ENCODE assay signal across 23 cellular contexts in the genomic region with DNA sequence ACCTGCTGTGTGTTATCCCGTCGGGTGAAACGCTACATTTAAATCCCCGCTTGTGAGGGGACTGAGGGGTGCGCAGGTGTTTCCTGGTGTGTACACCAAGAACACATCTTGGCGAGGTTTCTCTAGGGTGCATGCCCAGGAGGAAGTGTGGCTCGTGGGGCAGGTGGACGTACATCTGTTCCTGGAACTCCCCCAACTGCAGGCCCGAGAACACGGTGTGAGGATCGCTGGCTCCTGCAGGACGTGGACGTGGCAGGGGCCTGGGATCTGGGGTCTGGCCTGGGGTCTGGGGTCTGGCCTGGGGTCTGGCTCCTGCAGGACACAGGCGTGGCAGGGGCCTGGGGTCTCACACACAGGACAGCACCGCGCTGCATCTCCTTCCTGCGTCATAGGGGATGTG. TPM values are rescaled to one million over a fixed set of nuclear protein-coding genes. Genes with fewer than 3 reads are reported as not detected.
DNase-seq lines count a peak whose midpoint lies in the region; ATAC-seq, FAIRE-seq and TF ChIP-seq lines count a peak whose summit lies in the region.
"Had no signal": no experiment of that assay in that cellular context is flagged by ENCODE, and none has a peak within 500 bp of the region (broad histone marks: within the 10 kb centered on the region; RNA-seq: fewer than 3 reads in every experiment).

No MANE protein-coding gene starts in this region.

- no peaks in the 10 kb centered on the region for H3K27me3 ChIP-seq in Peyer's patch
- peaks cover 7% of the 10 kb centered on the region for H3K27me3 ChIP-seq in lower lobe of right lung (ENCODE audit: low read depth)
- peaks cover 0 to 37% (median 0%) of the 10 kb centered on the region in 3 donors for H3K27me3 ChIP-seq in stomach

- no peak overlapping the region for H3K4me3 ChIP-seq in Peyer's patch
- H3K4me3 ChIP-seq in lower lobe of right lung = no peak overlapping the region
- no peak overlapping the region for H3K4me3 ChIP-seq in stomach

- H3K4me1 Mint-ChIP-seq in progenitor cell of endocrine pancreas (ENCODE audit: low read depth) = no peaks in the 10 kb centered on the region

- peaks cover 3% of the 10 kb centered on the region for H3K27me3 Mint-ChIP-seq in progenitor cell of endocrine pancreas

- peaks cover 8% of the 10 kb centered on the region for H3K36me3 Mint-ChIP-seq in progenitor cell of endocrine pancreas (ENCODE audit: insufficient read depth)

- WGBS in stomach, 5 donors = 77 to 90% (median 86%) methylated on average over 17 of the region's 17 CpGs

- no peak for FAIRE-seq in HTR-8/SVneo (lab: Jason Lieb, UNC)
- FAIRE-seq: D721Med had no signal

- TF ChIP-seq CTCF in Peyer's patch (IDR thresholded peaks at IDR 0.05) = no peak
- TF ChIP-seq CTCF in lower lobe of right lung (IDR thresholded peaks at IDR 0.05) = no peak
- no peak for TF ChIP-seq CTCF in stomach (IDR thresholded peaks at IDR 0.05)
- no peak for TF ChIP-seq CTCF in progenitor cell of endocrine pancreas (IDR thresholded peaks at IDR 0.05; ENCODE audit: unreplicated experiment)

- no peak for TF ChIP-seq EP300 in stomach (IDR thresholded peaks at IDR 0.05)

- peaks cover 10% of the 10 kb centered on the region for H3K9me3 Mint-ChIP-seq in progenitor cell of endocrine pancreas (ENCODE audit: low read depth)
- H3K9me3 Mint-ChIP-seq: CD4-positive, alpha-beta T cell had no signal

- peak; percentile 44 for DNase-seq in activated CD8-positive, alpha-beta memory T cell treated with anti-CD3 and anti-CD28 coated beads for 24 hours
- DNase-seq in activated CD8-positive, alpha-beta memory T cell treated with anti-CD3 and anti-CD28 coated beads, Interleukin-2, amount 50 U/mL, for 48 hours = no peak
- peak in 2 of 3 donors; percentile 35 to 37 for DNase-seq in Peyer's patch
- peak; percentile 38 for DNase-seq in lower lobe of right lung
- peak; percentile 16 for DNase-seq in stomach
- DNase-seq in HTR-8/SVneo (ENCODE audit: insufficient read length, low spot score) = no peak
- DNase-seq in progenitor cell of endocrine pancreas (ENCODE audit: low spot score, unreplicated experiment) = no peak
- DNase-seq: 8988T; ACHN; BE2C; CD4-positive, alpha-beta T cell; GOT3; NCI-H1092 treated with DMSO at 0.1 percent for 48 hours; NCI-H1436; NCI-H187; NCI-H2107; NCI-H524; NCI-H774; SHP77 treated with DMSO at 0.1 percent for 48 hours had no signal

- TF ChIP-seq POLR2A in Peyer's patch (IDR thresholded peaks at IDR 0.05) (no peak), stomach (IDR thresholded peaks at IDR 0.05) (no peak)

- no peak for ATAC-seq in lower lobe of right lung
- no peak for ATAC-seq in GM21447 (IDR thresholded peaks at IDR 0.05; ENCODE audit: unreplicated experiment)
- ATAC-seq: HCT116 had no signal

- H3K36me3 ChIP-seq in Peyer's patch = no peaks in the 10 kb centered on the region
- no peaks in the 10 kb centered on the region for H3K36me3 ChIP-seq in lower lobe of right lung
- no peaks in the 10 kb centered on the region for H3K36me3 ChIP-seq in stomach
- H3K36me3 ChIP-seq: BE2C had no signal

- no peak overlapping the region for H3K27ac ChIP-seq in Peyer's patch
- H3K27ac ChIP-seq in lower lobe of right lung = no peak overlapping the region
- H3K27ac ChIP-seq in stomach = no peak overlapping the region
- H3K27ac ChIP-seq: HL-60 had no signal

- no peak overlapping the region for H3K4me3 Mint-ChIP-seq in progenitor cell of endocrine pancreas (ENCODE audit: low read depth)
- H3K4me3 Mint-ChIP-seq: CD4-positive, alpha-beta T cell had no signal

- intact Hi-C loops in lower lobe of right lung (cut with DNase I) = no loop called here
- intact Hi-C loops in stomach (cut with DNase I; ENCODE audit: low total_unique reads) = no loop called here

- no peak overlapping the region for H3K27ac Mint-ChIP-seq in progenitor cell of endocrine pancreas
- H3K27ac Mint-ChIP-seq: CD4-positive, alpha-beta T cell had no signal

- no peaks in the 10 kb centered on the region for H3K4me1 ChIP-seq in Peyer's patch
- H3K4me1 ChIP-seq in lower lobe of right lung = no peaks in the 10 kb centered on the region
- no peaks in the 10 kb centered on the region for H3K4me1 ChIP-seq in stomach
- H3K4me1 ChIP-seq: BE2C had no signal

- H3K9me3 ChIP-seq in Peyer's patch (no peaks in the 10 kb centered on the region), lower lobe of right lung (no peaks in the 10 kb centered on the region), stomach (peaks cover 0 to 7% (median 0%) of the 10 kb centered on the region in 4 donors)
- H3K9me3 ChIP-seq: BE2C had no signal

RNA-seq across cellular contexts. Expression of a gene that starts 10.1 kb away (rescaled TPM):
- 1 to 10 TPM in 1 of 4 donors, under 1 TPM in 1, not detected in 2; 0.27 to 1.7 TPM for total RNA-seq in Peyer's patch
- total RNA-seq in lower lobe of right lung = 10.3 TPM
- 1 to 10 TPM in 2 of 5 donors, under 1 TPM in 2, not detected in 1; 0.55 to 1.7 (median 0.80) TPM for total RNA-seq in stomach
- under 1 TPM; 0.05 to 1.00 (median 0.46) TPM for polyA plus RNA-seq in stomach
- 11.0 and 14.2 TPM in 2 replicates for total RNA-seq in progenitor cell of endocrine pancreas
- total RNA-seq: CD4-positive, alpha-beta T cell had no signal

RNA-seq across cellular contexts. Expression of a gene that starts 59.9 kb away (rescaled TPM):
- not detected for total RNA-seq in Peyer's patch
- not detected for total RNA-seq in lower lobe of right lung
- not detected for total RNA-seq in stomach
- not detected for polyA plus RNA-seq in stomach
- not detected in 2 replicates for total RNA-seq in progenitor cell of endocrine pancreas
- total RNA-seq: CD4-positive, alpha-beta T cell had no signal

Comparison
In these comparisons a context has a peak if more than half of its experiments do, and no peak if none do; other contexts are left out.
1. DNase-seq: peak in activated CD8-positive, alpha-beta memory T cell treated with anti-CD3 and anti-CD28 coated beads for 24 hours (single experiment), Peyer's patch (2 of 3), lower lobe of right lung (single experiment) and stomach (single experiment); none in activated CD8-positive, alpha-beta memory T cell treated with anti-CD3 and anti-CD28 coated beads, Interleukin-2, amount 50 U/mL, for 48 hours (single experiment), HTR-8/SVneo (single experiment) and progenitor cell of endocrine pancreas (single experiment).